26 cellular contexts compared by ENCODE assay signal in genomic region chr13:109981000-109981399, GRCh38.
"Had no signal": no experiment of that assay in that cellular context is flagged by ENCODE, and none has a peak within 500 bp of the region (broad histone marks: within the 10 kb centered on the region; RNA-seq: fewer than 3 reads in every experiment).

No MANE protein-coding gene starts in this region.

- H3K9me3 ChIP-seq: colonic mucosa, esophagus muscularis mucosa, esophagus squamous epithelium, gastrocnemius medialis, gastroesophageal sphincter, heart left ventricle, heart right ventricle had no signal

- DNase-seq: colonic mucosa; cortex of kidney; dermis blood vessel endothelial cell; dorsolateral prefrontal cortex; effector CD4-positive, alpha-beta T cell; effector CD8-positive, alpha-beta T cell; effector memory CD4-positive, alpha-beta T cell; effector memory CD8-positive, alpha-beta T cell; erythroblast; esophagus squamous epithelium; foreskin fibroblast; foreskin keratinocyte; foreskin melanocyte; gastrocnemius medialis; glutamatergic neuron; heart left ventricle; heart right ventricle had no signal

- FAIRE-seq: colon, endometrium, endothelial cell of umbilical vein, frontal cortex had no signal

- H3K27ac ChIP-seq: colonic mucosa, coronary artery, dorsolateral prefrontal cortex, epithelial cell of prostate, esophagus muscularis mucosa, esophagus squamous epithelium, foreskin keratinocyte, gastrocnemius medialis, gastroesophageal sphincter, heart left ventricle, heart right ventricle had no signal

- H3K4me3 ChIP-seq: colonic mucosa, coronary artery, dorsolateral prefrontal cortex, esophagus muscularis mucosa, esophagus squamous epithelium, gastrocnemius medialis, gastroesophageal sphincter, heart left ventricle, heart right ventricle had no signal

- H3K4me1 ChIP-seq: colonic mucosa, esophagus muscularis mucosa, esophagus squamous epithelium, gastrocnemius medialis, gastroesophageal sphincter had no signal

- ATAC-seq: effector memory CD8-positive, alpha-beta T cell; esophagus mucosa; foreskin keratinocyte; gastrocnemius medialis; gastroesophageal sphincter; heart left ventricle; heart right ventricle had no signal

- H3K27me3 ChIP-seq: colonic mucosa, esophagus muscularis mucosa, esophagus squamous epithelium, foreskin keratinocyte, gastrocnemius medialis, gastroesophageal sphincter had no signal

- H3K36me3 ChIP-seq: colonic mucosa, esophagus muscularis mucosa, esophagus squamous epithelium, gastrocnemius medialis, gastroesophageal sphincter, heart left ventricle, heart right ventricle had no signal
